17 cellular contexts compared by ENCODE assay signal in the genomic region with DNA sequence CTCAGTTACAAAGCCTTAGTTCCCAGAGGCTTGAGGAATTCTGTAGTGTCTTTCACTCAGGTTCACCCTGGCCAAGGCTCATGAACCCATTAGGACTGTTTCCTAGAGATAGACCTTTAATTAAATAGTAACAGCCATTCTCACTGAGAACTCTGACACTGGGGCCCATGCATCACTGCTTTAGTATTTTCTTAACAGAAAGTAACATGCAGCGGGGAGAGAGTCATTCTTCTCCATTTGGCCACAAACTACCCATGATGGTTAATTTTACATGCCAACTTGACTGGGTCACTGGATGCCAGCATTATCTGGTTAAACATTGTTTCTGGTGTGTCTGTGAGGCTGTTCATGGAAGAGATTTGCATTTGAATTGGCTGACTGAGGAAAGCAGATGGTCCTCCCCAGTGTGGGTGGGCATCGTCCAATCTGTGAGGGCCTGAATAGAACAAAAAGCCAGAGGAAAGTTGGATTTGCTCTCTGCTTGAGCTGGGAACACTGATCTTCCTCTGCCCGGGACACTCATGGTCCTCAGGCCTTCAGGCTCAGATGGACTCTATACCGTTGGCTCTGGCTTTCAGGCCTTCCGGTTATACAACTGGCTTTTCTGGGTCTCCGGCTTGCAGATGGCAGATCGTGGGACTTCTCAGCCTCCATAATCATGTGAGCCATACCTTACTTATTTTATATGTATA. TPM values are rescaled to one million over a fixed set of nuclear protein-coding genes. Genes with fewer than 3 reads are reported as not detected.
DNase-seq lines count a peak whose midpoint lies in the region; ATAC-seq, FAIRE-seq and TF ChIP-seq lines count a peak whose summit lies in the region.
"Had no signal": no experiment of that assay in that cellular context is flagged by ENCODE, and none has a peak within 500 bp of the region (broad histone marks: within the 10 kb centered on the region; RNA-seq: fewer than 3 reads in every experiment).

No MANE protein-coding gene starts in this region.

- no peak overlapping the region for H2AFZ ChIP-seq in astrocyte (ENCODE audit: low read depth, low read length)

- H3K27ac ChIP-seq in astrocyte (ENCODE audit: low read depth, low read length), result peak overlapping the region; percentile 0
- H3K27ac ChIP-seq in CD8-positive, alpha-beta memory T cell (ENCODE audit: low read depth, low read length), result no peak overlapping the region
- H3K27ac ChIP-seq: left lung, pancreas had no signal

- no peaks in the 10 kb centered on the region for H3K9me3 ChIP-seq in astrocyte (ENCODE audit: insufficient read depth, low read depth, low read length)
- H3K9me3 ChIP-seq in CD8-positive, alpha-beta memory T cell (ENCODE audit: low read length), result no peaks in the 10 kb centered on the region
- H3K9me3 ChIP-seq: left lung, mucosa of descending colon, pancreas had no signal

- peaks cover 3% of the 10 kb centered on the region for H3K27me3 ChIP-seq in astrocyte (ENCODE audit: insufficient read depth, low read length)
- no peaks in the 10 kb centered on the region for H3K27me3 ChIP-seq in CD8-positive, alpha-beta memory T cell (ENCODE audit: insufficient read depth, low read length, poor library complexity, severe bottlenecking)
- H3K27me3 ChIP-seq: left lung, pancreas had no signal

- no peaks in the 10 kb centered on the region for H3K79me2 ChIP-seq in astrocyte (ENCODE audit: insufficient read depth, low read length)

- no peaks in the 10 kb centered on the region for H3K9me3 Mint-ChIP-seq in astrocyte (ENCODE audit: unreplicated experiment)
- no peaks in the 10 kb centered on the region for H3K9me3 Mint-ChIP-seq in CD8-positive, alpha-beta memory T cell
- H3K9me3 Mint-ChIP-seq: effector memory CD8-positive, alpha-beta T cell had no signal

- peak; percentile 29 for ATAC-seq in left lobe of liver
- no peak for ATAC-seq in GM19324 (IDR thresholded peaks at IDR 0.05; ENCODE audit: low FRiP score, unreplicated experiment)
- ATAC-seq in HG02678 (IDR thresholded peaks at IDR 0.05; ENCODE audit: unreplicated experiment), result no peak
- ATAC-seq: effector memory CD8-positive, alpha-beta T cell; left lung; mucosa of descending colon; T-helper 17 cell had no signal

- peaks cover 19% of the 10 kb centered on the region for H3K36me3 Mint-ChIP-seq in astrocyte (ENCODE audit: low read depth, unreplicated experiment)
- H3K36me3 Mint-ChIP-seq in CD8-positive, alpha-beta memory T cell, result peaks cover 15 to 26% (median 24%) of the 10 kb centered on the region in 3 donors

- H3K4me2 ChIP-seq in astrocyte (ENCODE audit: low read length), result no peak overlapping the region

- TF ChIP-seq POLR2A in GM12892 (IDR thresholded peaks at IDR 0.05; ENCODE audit: low read depth, low read length), result 0 out of 2 replicates have a peak, but pooled peaks have one; percentile 33

- H3K4me3 Mint-ChIP-seq in astrocyte (ENCODE audit: unreplicated experiment), result no peak overlapping the region
- no peak overlapping the region for H3K4me3 Mint-ChIP-seq in CD8-positive, alpha-beta memory T cell
- H3K4me3 Mint-ChIP-seq: effector memory CD8-positive, alpha-beta T cell; T-helper 17 cell had no signal

- no peak overlapping the region for H3K27ac Mint-ChIP-seq in astrocyte (ENCODE audit: unreplicated experiment)
- no peak overlapping the region for H3K27ac Mint-ChIP-seq in CD8-positive, alpha-beta memory T cell
- H3K27ac Mint-ChIP-seq: effector memory CD8-positive, alpha-beta T cell; T-helper 17 cell had no signal

- TF ChIP-seq CTCF in AG09309 (IDR thresholded peaks at IDR 0.05; ENCODE audit: control insufficient read depth, insufficient read depth, low read depth, low read length, missing control alignments) (no peak), astrocyte (IDR thresholded peaks at IDR 0.05; ENCODE audit: insufficient read depth, low read depth, low read length) (no peak), GM13976 (IDR thresholded peaks at IDR 0.05; ENCODE audit: borderline replicate concordance, control extremely low read depth, extremely low read depth, insufficient read depth, missing control alignments) (no peak)

- H3K36me3 ChIP-seq in astrocyte (ENCODE audit: insufficient read depth, low read length), result peaks cover 31% of the 10 kb centered on the region
- H3K36me3 ChIP-seq in CD8-positive, alpha-beta memory T cell (ENCODE audit: insufficient read depth, low read length), result no peaks in the 10 kb centered on the region

- no peaks in the 10 kb centered on the region for H3K27me3 Mint-ChIP-seq in astrocyte (ENCODE audit: low read depth, unreplicated experiment)
- peaks cover 9% of the 10 kb centered on the region in 2 donors for H3K27me3 Mint-ChIP-seq in CD8-positive, alpha-beta memory T cell

- H3K4me1 ChIP-seq in astrocyte (ENCODE audit: insufficient read depth, low read length), result no peaks in the 10 kb centered on the region
- H3K4me1 ChIP-seq in CD8-positive, alpha-beta memory T cell (ENCODE audit: insufficient read depth, low read length), result no peaks in the 10 kb centered on the region
- H3K4me1 ChIP-seq: left lung, pancreas had no signal

- DNase-seq in AG09309 (ENCODE audit: low read depth) (peak; percentile 14), GM12892 (ENCODE audit: insufficient read length) (no peak), astrocyte (ENCODE audit: low read depth) (peak; percentile 69), left lobe of liver (ENCODE audit: low spot score) (no peak), GM13976 (ENCODE audit: low spot score) (no peak)
- no peak for DNase-seq in CD8-positive, alpha-beta memory T cell
- DNase-seq: activated CD8-positive, alpha-beta memory T cell treated with anti-CD3 and anti-CD28 coated beads for 24 hours; effector memory CD8-positive, alpha-beta T cell; left lung; mucosa of descending colon; NCI-H187 treated with DMSO at 0.1 percent for 48 hours; NCI-H446 treated with DMSO at 0.1 percent for 48 hours; pancreas; SHP77 treated with DMSO at 0.1 percent for 48 hours; T-helper 17 cell had no signal

- no peaks in the 10 kb centered on the region for H3K4me1 Mint-ChIP-seq in astrocyte (ENCODE audit: low read depth, unreplicated experiment)
- no peaks in the 10 kb centered on the region for H3K4me1 Mint-ChIP-seq in CD8-positive, alpha-beta memory T cell
- H3K4me1 Mint-ChIP-seq: T-helper 17 cell had no signal

- FAIRE-seq in GM12892 (lab: Jason Lieb, UNC), result no peak
- no peak for FAIRE-seq in astrocyte (lab: Jason Lieb, UNC)
- FAIRE-seq: pancreas had no signal

- in situ Hi-C loops in GM13976 (cut with MboI; ENCODE audit: low sequenced_read_pairs, unreplicated experiment), result no loop called here

- H3K4me3 ChIP-seq in AG09309 (ENCODE audit: control insufficient read depth, low read depth, low read length) (no peak overlapping the region), astrocyte (ENCODE audit: insufficient read depth, low read depth, low read length) (no peak overlapping the region)
- no peak overlapping the region for H3K4me3 ChIP-seq in CD8-positive, alpha-beta memory T cell (ENCODE audit: low read length)
- H3K4me3 ChIP-seq: left lung, mucosa of descending colon, pancreas had no signal

- H4K20me1 ChIP-seq in astrocyte (ENCODE audit: insufficient read depth, low read length), result no peaks in the 10 kb centered on the region

- CTCF ChIA-PET in CD8-positive, alpha-beta memory T cell (lab: Charles Lee), result no interaction called here

- POLR2A ChIA-PET in CD8-positive, alpha-beta memory T cell (lab: Charles Lee), result no interaction called here

- H3K9ac ChIP-seq in astrocyte (ENCODE audit: low read length), result no peak overlapping the region

RNA-seq across cellular contexts. Expression of a gene that starts 5.6 kb away (rescaled TPM):
- polyA plus RNA-seq in GM12892 (2012; ENCODE audit: missing spikeins), result not detected
- total RNA-seq in astrocyte (not detected in 2 replicates), left lobe of liver (not detected)
- total RNA-seq in CD8-positive, alpha-beta memory T cell, result not detected
- polyA plus RNA-seq in CD8-positive, alpha-beta memory T cell, result not detected
- total RNA-seq: left lung, mucosa of descending colon, T-helper 17 cell had no signal
- polyA plus RNA-seq: pancreas had no signal

RNA-seq across cellular contexts. Expression of a gene that starts 35.0 kb away (rescaled TPM):
- 66.2 TPM for polyA plus RNA-seq in GM12892 (2012; ENCODE audit: missing spikeins)
- 123 and 141 TPM in 2 replicates for total RNA-seq in astrocyte
- 118 TPM for total RNA-seq in left lobe of liver
- 10 to 100 TPM; 96.5 to 99.3 TPM for total RNA-seq in CD8-positive, alpha-beta memory T cell
- polyA plus RNA-seq in CD8-positive, alpha-beta memory T cell, result 37.8 TPM

RNA-seq across cellular contexts. Expression of a gene that starts 50.8 kb away (rescaled TPM):
- not detected for polyA plus RNA-seq in GM12892 (2012; ENCODE audit: missing spikeins)
- total RNA-seq in astrocyte (not detected in 2 replicates), left lobe of liver (not detected)
- not detected for total RNA-seq in CD8-positive, alpha-beta memory T cell
- not detected for polyA plus RNA-seq in CD8-positive, alpha-beta memory T cell
- total RNA-seq: left lung, mucosa of descending colon, pancreas, T-helper 17 cell had no signal
- polyA plus RNA-seq: pancreas had no signal

Comparison
In these comparisons a context has a peak if more than half of its experiments do, and no peak if none do; other contexts are left out.
1. DNase-seq: peak in AG09309 (single experiment) and astrocyte (single experiment); none in GM12892 (single experiment), left lobe of liver (single experiment), CD8-positive, alpha-beta memory T cell (0 of 5) and GM13976 (single experiment).